37 cellular contexts compared by ENCODE assay signal in the genomic region with DNA sequence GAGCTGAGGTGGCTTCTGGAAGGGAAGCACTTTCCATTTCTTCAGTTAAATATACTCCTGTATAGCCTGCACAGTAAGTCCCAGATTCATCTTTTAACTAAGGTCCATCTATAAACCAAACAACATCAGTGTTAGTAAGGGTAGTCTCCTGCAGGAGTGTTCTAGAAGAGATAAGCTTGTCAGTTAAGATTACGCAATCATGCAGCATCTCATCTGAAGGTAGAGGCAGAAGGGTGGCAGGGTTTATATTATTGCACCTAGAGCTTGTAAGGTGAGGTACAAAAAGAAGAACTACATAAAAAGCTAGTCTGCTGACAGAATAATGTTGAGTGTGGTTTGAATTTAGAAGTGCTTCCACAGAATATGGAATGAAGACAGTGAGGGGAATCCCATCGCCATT.
"Had no signal": no experiment of that assay in that cellular context is flagged by ENCODE, and none has a peak within 500 bp of the region (broad histone marks: within the 10 kb centered on the region; RNA-seq: fewer than 3 reads in every experiment).

No MANE protein-coding gene starts in this region.

- H3K9me3 ChIP-seq: adrenal gland had no signal

- H3K4me1 ChIP-seq: adrenal gland had no signal

- H3K36me3 ChIP-seq: adrenal gland, cardiac muscle cell had no signal

- H3K36me3 Mint-ChIP-seq: activated CD4-positive, alpha-beta memory T cell treated with anti-CD3 and anti-CD28 coated beads for 36 hours; activated naive CD4-positive, alpha-beta T cell treated with anti-CD3 and anti-CD28 coated beads, Interleukin-2, amount 50 U/mL, for 72 hours; brain had no signal

- H3K9me3 Mint-ChIP-seq: activated B cell treated with CpG ODN at 0.5 μM for 24 hours; activated CD4-positive, alpha-beta memory T cell treated with anti-CD3 and anti-CD28 coated beads for 36 hours; activated CD4-positive, alpha-beta T cell treated with anti-CD3 and anti-CD28 coated beads, Interleukin-2, amount 10 ng/mL, durations not matched to agents 24 days and 14 days; activated CD8-positive, alpha-beta T cell treated with anti-CD3 and anti-CD28 coated beads for 36 hours; activated naive CD4-positive, alpha-beta T cell treated with anti-CD3 and anti-CD28 coated beads for 36 hours; activated naive CD8-positive, alpha-beta T cell treated with anti-CD3 and anti-CD28 coated beads for 36 hours; activated T-cell treated with anti-CD3 and anti-CD28 coated beads, Interleukin-2, amount 50 U/mL, for 4 hours; activated T-cell treated with anti-CD3 and anti-CD28 coated beads, Interleukin-2, amount 50 U/mL, for 72 hours; activated T-helper 1 cell treated with anti-CD3 and anti-CD28 coated beads, Interleukin-12 subunit alpha, Interleukin-12 subunit beta, Interleukin-2, Interleukin-4 antibody, amounts not matched to agents 30 ng/mL and 10 ng/mL and 1 ng/mL, durations not matched to agents 14 hours and 24 hours and 36 hours; activated T-helper 17 cell treated with anti-CD3 and anti-CD28 coated beads, Interleukin-2, amount 50 U/mL, for 72 hours; central memory CD8-positive, alpha-beta T cell; T-helper 1 cell treated with Interleukin-12 subunit alpha and Interleukin-12 subunit beta and Interleukin-4 antibody, amounts not matched to agents 30 μg/mL and 1 μg/mL, for 36 hours; T-helper 2 cell treated with Interferon-gamma antibody and Interleukin-4, amounts not matched to agents 5 μg/mL and 100 μg/mL, for 36 hours had no signal

- H3K27me3 ChIP-seq: adrenal gland, cardiac muscle cell had no signal

- H3K27ac Mint-ChIP-seq: activated B cell treated with CpG ODN at 0.5 μM for 24 hours; activated CD4-positive, alpha-beta memory T cell treated with anti-CD3 and anti-CD28 coated beads for 36 hours; activated CD4-positive, alpha-beta T cell treated with anti-CD3 and anti-CD28 coated beads, Interleukin-2, amount 10 ng/mL, durations not matched to agents 24 days and 14 days; activated CD8-positive, alpha-beta T cell treated with anti-CD3 and anti-CD28 coated beads for 36 hours; activated naive CD4-positive, alpha-beta T cell treated with anti-CD3 and anti-CD28 coated beads for 36 hours; activated naive CD4-positive, alpha-beta T cell treated with anti-CD3 and anti-CD28 coated beads, Interleukin-2, amount 50 U/mL, for 72 hours; activated naive CD8-positive, alpha-beta T cell treated with anti-CD3 and anti-CD28 coated beads for 36 hours; activated T-cell treated with anti-CD3 and anti-CD28 coated beads, Interleukin-2, amount 50 U/mL, for 72 hours; activated T-helper 1 cell treated with anti-CD3 and anti-CD28 coated beads, Interleukin-12 subunit alpha, Interleukin-12 subunit beta, Interleukin-2, Interleukin-4 antibody, amounts not matched to agents 30 ng/mL and 10 ng/mL and 1 ng/mL, durations not matched to agents 14 hours and 24 hours and 36 hours; activated T-helper 17 cell treated with anti-CD3 and anti-CD28 coated beads, Interleukin-2, amount 50 U/mL, for 72 hours; brain; T-helper 1 cell treated with Interleukin-12 subunit alpha and Interleukin-12 subunit beta and Interleukin-4 antibody, amounts not matched to agents 30 μg/mL and 1 μg/mL, for 36 hours; T-helper 2 cell treated with Interferon-gamma antibody and Interleukin-4, amounts not matched to agents 5 μg/mL and 100 μg/mL, for 36 hours had no signal

- H3K4me3 Mint-ChIP-seq: activated B cell treated with CpG ODN at 0.5 μM for 24 hours; activated CD4-positive, alpha-beta memory T cell treated with anti-CD3 and anti-CD28 coated beads for 36 hours; activated CD4-positive, alpha-beta T cell treated with anti-CD3 and anti-CD28 coated beads, Interleukin-2, amount 10 ng/mL, durations not matched to agents 24 days and 14 days; activated CD8-positive, alpha-beta T cell treated with anti-CD3 and anti-CD28 coated beads for 36 hours; activated naive CD4-positive, alpha-beta T cell treated with anti-CD3 and anti-CD28 coated beads for 36 hours; activated naive CD8-positive, alpha-beta T cell treated with anti-CD3 and anti-CD28 coated beads for 36 hours; activated T-cell treated with anti-CD3 and anti-CD28 coated beads, Interleukin-2, amount 50 U/mL, for 4 hours; activated T-cell treated with anti-CD3 and anti-CD28 coated beads, Interleukin-2, amount 50 U/mL, for 72 hours; activated T-helper 1 cell treated with anti-CD3 and anti-CD28 coated beads, Interleukin-12 subunit alpha, Interleukin-12 subunit beta, Interleukin-2, Interleukin-4 antibody, amounts not matched to agents 30 ng/mL and 10 ng/mL and 1 ng/mL, durations not matched to agents 14 hours and 24 hours and 36 hours; activated T-helper 17 cell treated with anti-CD3 and anti-CD28 coated beads, Interleukin-2, amount 50 U/mL, for 72 hours; brain; central memory CD8-positive, alpha-beta T cell; T-helper 1 cell treated with Interleukin-12 subunit alpha and Interleukin-12 subunit beta and Interleukin-4 antibody, amounts not matched to agents 30 μg/mL and 1 μg/mL, for 36 hours; T-helper 2 cell treated with Interferon-gamma antibody and Interleukin-4, amounts not matched to agents 5 μg/mL and 100 μg/mL, for 36 hours had no signal

- H3K27me3 Mint-ChIP-seq: activated B cell treated with CpG ODN at 0.5 μM for 24 hours; activated CD4-positive, alpha-beta memory T cell treated with anti-CD3 and anti-CD28 coated beads for 36 hours; activated CD4-positive, alpha-beta T cell treated with anti-CD3 and anti-CD28 coated beads, Interleukin-2, amount 10 ng/mL, durations not matched to agents 24 days and 14 days; activated CD8-positive, alpha-beta T cell treated with anti-CD3 and anti-CD28 coated beads for 36 hours; activated naive CD8-positive, alpha-beta T cell treated with anti-CD3 and anti-CD28 coated beads for 36 hours; activated T-helper 17 cell treated with anti-CD3 and anti-CD28 coated beads, Interleukin-2, amount 50 U/mL, for 72 hours; central memory CD8-positive, alpha-beta T cell had no signal

- FAIRE-seq: bronchial epithelial cell, TTC549 had no signal

- ATAC-seq: activated CD8-positive, alpha-beta T cell treated with anti-CD3 and anti-CD28 coated beads for 36 hours; activated naive CD4-positive, alpha-beta T cell treated with anti-CD3 and anti-CD28 coated beads, Interleukin-2, amount 50 U/mL, for 72 hours; activated T-cell treated with anti-CD3 and anti-CD28 coated beads, Interleukin-2, amount 50 U/mL, for 4 hours; activated T-cell treated with anti-CD3 and anti-CD28 coated beads, Interleukin-2, amount 50 U/mL, for 72 hours; activated T-helper 17 cell treated with anti-CD3 and anti-CD28 coated beads, Interleukin-2, amount 50 U/mL, for 72 hours had no signal

- H3K27ac ChIP-seq: adrenal gland, cardiac muscle cell, VCaP had no signal

- H3K4me3 ChIP-seq: adrenal gland, cardiac muscle cell had no signal

- DNase-seq: activated B cell treated with CpG ODN at 0.5 μM for 24 hours; activated CD4-positive, alpha-beta memory T cell treated with anti-CD3 and anti-CD28 coated beads for 36 hours; activated CD4-positive, alpha-beta T cell treated with anti-CD3 and anti-CD28 coated beads for 4 hours; activated CD4-positive, alpha-beta T cell treated with anti-CD3 and anti-CD28 coated beads, Interleukin-2, amount 10 ng/mL, durations not matched to agents 24 days and 14 days; activated CD4-positive, alpha-beta T cell treated with anti-CD3 and anti-CD28 coated beads, Interleukin-2, amount 50 U/mL, for 1 hour; activated CD4-positive, alpha-beta T cell treated with anti-CD3 and anti-CD28 coated beads, Interleukin-2, amount 50 U/mL, for 4 hours; activated CD4-positive, CD25-positive, alpha-beta regulatory T cell treated with anti-CD3 and anti-CD28 coated beads, Interleukin-2, amount 50 U/mL, for 72 hours; activated CD8-positive, alpha-beta memory T cell treated with anti-CD3 and anti-CD28 coated beads, Interleukin-2, amount 50 U/mL, for 4 hours; activated CD8-positive, alpha-beta T cell treated with anti-CD3 and anti-CD28 coated beads for 36 hours; activated effector memory CD4-positive, alpha-beta T cell treated with anti-CD3 and anti-CD28 coated beads, Interleukin-2, amount 50 U/mL, for 16 hours; activated gamma-delta T cell treated with Interleukin-2 at 50 U/mL for 16 hours; activated naive CD4-positive, alpha-beta T cell; activated naive CD4-positive, alpha-beta T cell treated with anti-CD3 and anti-CD28 coated beads for 36 hours; activated naive CD4-positive, alpha-beta T cell treated with anti-CD3 and anti-CD28 coated beads, Interleukin-2, amount 50 U/mL, for 16 hours; activated naive CD8-positive, alpha-beta T cell treated with anti-CD3 and anti-CD28 coated beads for 36 hours; activated T-cell treated with anti-CD3 and anti-CD28 coated beads for 4 hours; activated T-cell treated with anti-CD3 and anti-CD28 coated beads, Interleukin-2, amount 50 U/mL, for 1 hour; activated T-cell treated with anti-CD3 and anti-CD28 coated beads, Interleukin-2, amount 50 U/mL, for 4 hours; activated T-cell treated with anti-CD3 and anti-CD28 coated beads, Interleukin-2, amount 50 U/mL, for 72 hours; adrenal gland; amniotic stem cell; aorta; caudate nucleus; cerebellar nuclear complex; T-helper 2 cell; T-helper 9 cell had no signal

- H3K4me1 Mint-ChIP-seq: activated B cell treated with CpG ODN at 0.5 μM for 24 hours; activated CD4-positive, alpha-beta T cell treated with anti-CD3 and anti-CD28 coated beads, Interleukin-2, amount 10 ng/mL, durations not matched to agents 24 days and 14 days; activated T-helper 17 cell treated with anti-CD3 and anti-CD28 coated beads, Interleukin-2, amount 50 U/mL, for 72 hours; brain; central memory CD8-positive, alpha-beta T cell had no signal
